In the genomic region with DNA sequence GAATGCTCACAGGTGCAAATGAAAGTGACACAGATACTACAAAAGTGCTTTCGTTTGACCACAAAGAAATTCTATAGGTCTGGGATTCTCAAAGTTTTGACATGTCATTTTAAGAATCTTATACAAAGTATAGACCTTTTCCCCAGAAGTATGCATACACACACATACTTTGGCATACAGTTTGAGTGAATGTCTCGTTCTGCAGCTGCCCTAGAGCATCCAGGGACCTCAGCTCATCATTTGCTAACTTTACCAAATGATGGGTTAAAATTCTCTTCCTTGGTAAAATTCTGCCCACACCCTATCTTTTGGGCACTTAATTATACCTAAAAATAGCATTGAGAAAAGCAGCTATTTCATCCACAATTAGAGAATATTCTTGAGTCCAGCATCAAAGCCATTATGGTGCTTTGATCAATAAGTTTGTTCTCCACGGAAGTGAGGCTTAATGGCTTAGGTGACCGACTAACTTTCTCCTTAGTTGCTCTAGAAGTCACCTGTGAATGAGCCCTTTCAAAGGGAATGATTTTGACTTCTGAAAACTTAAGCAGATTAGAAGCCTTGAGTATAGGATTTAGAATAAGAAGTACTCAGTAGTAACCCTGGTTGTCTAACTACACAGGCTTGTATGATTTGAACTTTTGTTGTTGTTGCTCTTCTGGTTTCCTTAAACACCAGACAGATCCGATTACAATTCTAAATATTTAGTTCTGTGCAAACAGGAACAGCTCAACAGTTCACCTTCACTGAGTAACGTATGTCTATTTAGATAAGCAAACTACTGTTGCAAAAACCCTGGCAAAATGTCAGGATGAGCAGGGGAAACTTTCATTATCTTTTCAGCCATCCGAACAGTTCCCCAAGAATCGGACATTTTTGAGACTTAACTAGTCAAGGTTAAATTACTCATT, we compare ENCODE assay signal across 14 cellular contexts.
A peak's percentile ranks its signal among the peaks of the same experiment; 100 is the strongest.
DNase-seq lines count a peak whose midpoint lies in the region; ATAC-seq and TF ChIP-seq lines count a peak whose summit lies in the region.
"Had no signal": no experiment of that assay in that cellular context is flagged by ENCODE, and none has a peak within 500 bp of the region (broad histone marks: within the 10 kb centered on the region; RNA-seq: fewer than 3 reads in every experiment).

No MANE protein-coding gene starts in this region.

- H3K27ac ChIP-seq in liver (ENCODE audit: low read depth in 1 of 2, low read length in 2 of 2): peak overlapping the region; percentile 21 to 60
- no peak overlapping the region for H3K27ac ChIP-seq in ovary
- H3K27ac ChIP-seq: RWPE1, transverse colon had no signal

- H3K27me3 ChIP-seq in liver (ENCODE audit: control insufficient read depth in 4 of 4, insufficient read depth in 4 of 4, low read length in 3 of 4) (no peaks in the 10 kb centered on the region), ovary (no peaks in the 10 kb centered on the region)
- H3K27me3 ChIP-seq: transverse colon had no signal

- peaks cover 5% of the 10 kb centered on the region for H3K27me3 Mint-ChIP-seq in activated T-helper 1 cell treated with anti-CD3 and anti-CD28 coated beads, Interleukin-12 subunit alpha, Interleukin-12 subunit beta, Interleukin-2, Interleukin-4 antibody, amounts not matched to agents 30 ng/mL and 10 ng/mL and 1 ng/mL, durations not matched to agents 14 hours and 24 hours and 36 hours (ENCODE audit: insufficient read depth)
- H3K27me3 Mint-ChIP-seq: central memory CD8-positive, alpha-beta T cell had no signal

- H3K9me3 ChIP-seq in liver (ENCODE audit: control insufficient read depth in 4 of 4, low read length in 3 of 4): no peaks in the 10 kb centered on the region
- no peaks in the 10 kb centered on the region for H3K9me3 ChIP-seq in ovary
- H3K9me3 ChIP-seq: transverse colon had no signal

- DNase-seq in DMS153 treated with DMSO at 0.1 percent for 48 hours (lab: John Stamatoyannopoulos, UW; ENCODE audit: unreplicated experiment): peak; percentile 16
- peak; percentile 92 for DNase-seq in LNCaP clone FGC (ENCODE audit: low read depth)
- peak; percentile 90 for DNase-seq in amniotic epithelial cell (ENCODE audit: low read depth)
- DNase-seq in activated T-helper 1 cell treated with anti-CD3 and anti-CD28 coated beads, Interleukin-12 subunit alpha, Interleukin-12 subunit beta, Interleukin-2, Interleukin-4 antibody, amounts not matched to agents 30 ng/mL and 10 ng/mL and 1 ng/mL, durations not matched to agents 14 hours and 24 hours and 36 hours (ENCODE audit: low spot score): no peak
- DNase-seq in RPMI8226: no peak
- no peak for DNase-seq in ovary
- DNase-seq: activated T-cell treated with anti-CD3 and anti-CD28 coated beads, Interleukin-2, amount 50 U/mL, for 48 hours; transverse colon had no signal

- intact Hi-C loops in activated T-helper 1 cell treated with anti-CD3 and anti-CD28 coated beads, Interleukin-12 subunit alpha, Interleukin-12 subunit beta, Interleukin-2, Interleukin-4 antibody, amounts not matched to agents 30 ng/mL and 10 ng/mL and 1 ng/mL, durations not matched to agents 14 hours and 24 hours and 36 hours (cut with micrococcal nuclease): no loop called here
- intact Hi-C loops in ovary (cut with DNase I): no loop called here

- no peak for TF ChIP-seq EP300 in ovary (IDR thresholded peaks at IDR 0.05)

- H3K36me3 ChIP-seq in liver (ENCODE audit: control insufficient read depth in 4 of 4, insufficient read depth in 3 of 4, low read depth in 1 of 4, low read length in 3 of 4): no peaks in the 10 kb centered on the region
- no peaks in the 10 kb centered on the region for H3K36me3 ChIP-seq in ovary
- H3K36me3 ChIP-seq: transverse colon had no signal

- H3K27ac Mint-ChIP-seq in activated T-helper 1 cell treated with anti-CD3 and anti-CD28 coated beads, Interleukin-12 subunit alpha, Interleukin-12 subunit beta, Interleukin-2, Interleukin-4 antibody, amounts not matched to agents 30 ng/mL and 10 ng/mL and 1 ng/mL, durations not matched to agents 14 hours and 24 hours and 36 hours: no peak overlapping the region

- H3K9ac ChIP-seq in liver (ENCODE audit: low read depth in 1 of 2, low read length in 2 of 2): peak overlapping the region in 1 of 2 donors; percentile 29

- no peak for ATAC-seq in HG03280 (IDR thresholded peaks at IDR 0.05; ENCODE audit: unreplicated experiment)
- ATAC-seq: activated CD4-positive, CD25-positive, alpha-beta regulatory T cell treated with anti-CD3 and anti-CD28 coated beads, Interleukin-2, amount 50 U/mL, for 24 hours had no signal

- TF ChIP-seq CTCF in LNCaP clone FGC (IDR thresholded peaks at IDR 0.05; ENCODE audit: control insufficient read depth, extremely low read depth, insufficient read depth) (no peak), liver (IDR thresholded peaks at IDR 0.05; ENCODE audit: low read depth, low read length, missing input control) (no peak), ovary (IDR thresholded peaks at IDR 0.05) (no peak)

- TF ChIP-seq POLR2A in ovary (IDR thresholded peaks at IDR 0.05): no peak

- H3K4me1 ChIP-seq in liver (ENCODE audit: control insufficient read depth in 4 of 4, insufficient read depth in 4 of 4, low read length in 3 of 4): peaks cover 5 to 32% (median 20%) of the 10 kb centered on the region in 4 donors
- peaks cover 4% of the 10 kb centered on the region for H3K4me1 ChIP-seq in ovary (ENCODE audit: insufficient read depth)

- TF ChIP-seq RAD21 in liver (IDR thresholded peaks at IDR 0.05): peak; percentile 22 to 50

- no peaks in the 10 kb centered on the region for H3K4me1 Mint-ChIP-seq in activated T-helper 1 cell treated with anti-CD3 and anti-CD28 coated beads, Interleukin-12 subunit alpha, Interleukin-12 subunit beta, Interleukin-2, Interleukin-4 antibody, amounts not matched to agents 30 ng/mL and 10 ng/mL and 1 ng/mL, durations not matched to agents 14 hours and 24 hours and 36 hours (ENCODE audit: low read depth)
- H3K4me1 Mint-ChIP-seq: central memory CD8-positive, alpha-beta T cell had no signal

- WGBS in liver: 36% methylated on average over 8 of the region's 8 CpGs
- WGBS in ovary, 3 donors: 37 to 45% (median 38%) methylated on average over 8 of the region's 8 CpGs

- no peak overlapping the region for H3K4me3 Mint-ChIP-seq in activated T-helper 1 cell treated with anti-CD3 and anti-CD28 coated beads, Interleukin-12 subunit alpha, Interleukin-12 subunit beta, Interleukin-2, Interleukin-4 antibody, amounts not matched to agents 30 ng/mL and 10 ng/mL and 1 ng/mL, durations not matched to agents 14 hours and 24 hours and 36 hours
- H3K4me3 Mint-ChIP-seq: central memory CD8-positive, alpha-beta T cell had no signal

- no peaks in the 10 kb centered on the region for H3K9me3 Mint-ChIP-seq in activated T-helper 1 cell treated with anti-CD3 and anti-CD28 coated beads, Interleukin-12 subunit alpha, Interleukin-12 subunit beta, Interleukin-2, Interleukin-4 antibody, amounts not matched to agents 30 ng/mL and 10 ng/mL and 1 ng/mL, durations not matched to agents 14 hours and 24 hours and 36 hours
- H3K9me3 Mint-ChIP-seq: central memory CD8-positive, alpha-beta T cell had no signal

- peak overlapping the region; percentile 23 for H3K4me3 ChIP-seq in LNCaP clone FGC (ENCODE audit: low read depth, low read length)
- peak overlapping the region in 2 of 3 donors; percentile 32 to 42 for H3K4me3 ChIP-seq in liver (ENCODE audit: low read depth in 1 of 3, low read length in 3 of 3)
- H3K4me3 ChIP-seq in ovary: no peak overlapping the region
- H3K4me3 ChIP-seq: lung, transverse colon had no signal

- H3K36me3 Mint-ChIP-seq in activated T-helper 1 cell treated with anti-CD3 and anti-CD28 coated beads, Interleukin-12 subunit alpha, Interleukin-12 subunit beta, Interleukin-2, Interleukin-4 antibody, amounts not matched to agents 30 ng/mL and 10 ng/mL and 1 ng/mL, durations not matched to agents 14 hours and 24 hours and 36 hours (ENCODE audit: low read depth): no peaks in the 10 kb centered on the region

TF ChIP-seq in liver, 16 proteins besides CTCF, POLR2A, EP300 and RAD21 (continues in another document):
- TF ChIP-seq JUND (IDR thresholded peaks at IDR 0.05) (peak in 1 of 2 donors; percentile 53), YY1 (IDR thresholded peaks at IDR 0.05) (peak; percentile 61), FOXA2 (IDR thresholded peaks at IDR 0.05) (peak; percentile 57), EGR1 (IDR thresholded peaks at IDR 0.05; ENCODE audit: low read depth in 2 of 2) (no peak), FOXA1 (IDR thresholded peaks at IDR 0.05) (no peak), GABPA (IDR thresholded peaks at IDR 0.05 in 1 of 2, conservative IDR thresholded peaks at IDR 0.05 in 1 of 2) (peak in 1 of 2 donors; percentile 22), SP1 (IDR thresholded peaks at IDR 0.05) (peak; percentile 69), HNF4A (conservative IDR thresholded peaks at IDR 0.05) (peak; percentile 69 to 75), TAF1 (conservative IDR thresholded peaks at IDR 0.05) (no peak), NR2F2 (IDR thresholded peaks at IDR 0.05) (no peak)
- TF ChIP-seq, protein P1, sequence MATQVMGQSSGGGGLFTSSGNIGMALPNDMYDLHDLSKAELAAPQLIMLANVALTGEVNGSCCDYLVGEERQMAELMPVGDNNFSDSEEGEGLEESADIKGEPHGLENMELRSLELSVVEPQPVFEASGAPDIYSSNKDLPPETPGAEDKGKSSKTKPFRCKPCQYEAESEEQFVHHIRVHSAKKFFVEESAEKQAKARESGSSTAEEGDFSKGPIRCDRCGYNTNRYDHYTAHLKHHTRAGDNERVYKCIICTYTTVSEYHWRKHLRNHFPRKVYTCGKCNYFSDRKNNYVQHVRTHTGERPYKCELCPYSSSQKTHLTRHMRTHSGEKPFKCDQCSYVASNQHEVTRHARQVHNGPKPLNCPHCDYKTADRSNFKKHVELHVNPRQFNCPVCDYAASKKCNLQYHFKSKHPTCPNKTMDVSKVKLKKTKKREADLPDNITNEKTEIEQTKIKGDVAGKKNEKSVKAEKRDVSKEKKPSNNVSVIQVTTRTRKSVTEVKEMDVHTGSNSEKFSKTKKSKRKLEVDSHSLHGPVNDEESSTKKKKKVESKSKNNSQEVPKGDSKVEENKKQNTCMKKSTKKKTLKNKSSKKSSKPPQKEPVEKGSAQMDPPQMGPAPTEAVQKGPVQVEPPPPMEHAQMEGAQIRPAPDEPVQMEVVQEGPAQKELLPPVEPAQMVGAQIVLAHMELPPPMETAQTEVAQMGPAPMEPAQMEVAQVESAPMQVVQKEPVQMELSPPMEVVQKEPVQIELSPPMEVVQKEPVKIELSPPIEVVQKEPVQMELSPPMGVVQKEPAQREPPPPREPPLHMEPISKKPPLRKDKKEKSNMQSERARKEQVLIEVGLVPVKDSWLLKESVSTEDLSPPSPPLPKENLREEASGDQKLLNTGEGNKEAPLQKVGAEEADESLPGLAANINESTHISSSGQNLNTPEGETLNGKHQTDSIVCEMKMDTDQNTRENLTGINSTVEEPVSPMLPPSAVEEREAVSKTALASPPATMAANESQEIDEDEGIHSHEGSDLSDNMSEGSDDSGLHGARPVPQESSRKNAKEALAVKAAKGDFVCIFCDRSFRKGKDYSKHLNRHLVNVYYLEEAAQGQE (IDR thresholded peaks at IDR 0.05): no peak
- TF ChIP-seq, protein P2, sequence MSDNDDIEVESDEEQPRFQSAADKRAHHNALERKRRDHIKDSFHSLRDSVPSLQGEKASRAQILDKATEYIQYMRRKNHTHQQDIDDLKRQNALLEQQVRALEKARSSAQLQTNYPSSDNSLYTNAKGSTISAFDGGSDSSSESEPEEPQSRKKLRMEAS (IDR thresholded peaks at IDR 0.05): peak; percentile 29

Comparison
In these comparisons a context has a peak if more than half of its experiments do, and no peak if none do; other contexts are left out.
1. DNase-seq: peak in DMS153 treated with DMSO at 0.1 percent for 48 hours (single experiment), LNCaP clone FGC (single experiment) and amniotic epithelial cell (single experiment); none in activated T-helper 1 cell treated with anti-CD3 and anti-CD28 coated beads, Interleukin-12 subunit alpha, Interleukin-12 subunit beta, Interleukin-2, Interleukin-4 antibody, amounts not matched to agents 30 ng/mL and 10 ng/mL and 1 ng/mL, durations not matched to agents 14 hours and 24 hours and 36 hours (single experiment), RPMI8226 (single experiment) and ovary (0 of 5).
2. H3K27ac ChIP-seq: peak in liver (2 of 2); none in ovary (0 of 2).